ENCODE assay signal across 14 cellular contexts in genomic region chr13:49371943-49372636, GRCh38.
DNase-seq lines count a peak whose midpoint lies in the region; ATAC-seq and TF ChIP-seq lines count a peak whose summit lies in the region.
"Had no signal": no experiment of that assay in that cellular context is flagged by ENCODE, and none has a peak within 500 bp of the region (broad histone marks: within the 10 kb centered on the region; RNA-seq: fewer than 3 reads in every experiment).

No MANE protein-coding gene starts in this region.

- peaks cover 2% of the 10 kb centered on the region for H3K36me3 Mint-ChIP-seq in T-helper 17 cell (ENCODE audit: low read depth)
- H3K36me3 Mint-ChIP-seq in activated T-helper 1 cell treated with anti-CD3 and anti-CD28 coated beads, Interleukin-12 subunit alpha, Interleukin-12 subunit beta, Interleukin-2, Interleukin-4 antibody, amounts not matched to agents 30 ng/mL and 10 ng/mL and 1 ng/mL, durations not matched to agents 14 hours and 24 hours and 36 hours (ENCODE audit: low read depth) = no peaks in the 10 kb centered on the region
- peaks cover 0 to 4% of the 10 kb centered on the region in 2 donors for H3K36me3 Mint-ChIP-seq in stimulated activated naive B cell treated with anti-CD40 and anti-IgM and Interleukin-4, amounts not matched to agents 10 μg/mL and 1 μg/mL and 100 μg/mL, for 72 hours

- no peaks in the 10 kb centered on the region for H3K36me3 ChIP-seq in cardiac muscle cell
- H3K36me3 ChIP-seq in heart right ventricle = peaks cover 0 to 14% (median 0%) of the 10 kb centered on the region in 9 donors
- H3K36me3 ChIP-seq in left lung = no peaks in the 10 kb centered on the region

- H3K4me1 ChIP-seq in cardiac muscle cell (ENCODE audit: low read depth) = peaks cover 55% of the 10 kb centered on the region
- H3K4me1 ChIP-seq in heart right ventricle = peaks cover 0 to 29% (median 14%) of the 10 kb centered on the region in 9 donors
- peaks cover 0 to 10% of the 10 kb centered on the region in 2 donors for H3K4me1 ChIP-seq in left lung

- peak overlapping the region; percentile 85 for H3K27ac ChIP-seq in cardiac muscle cell
- H3K27ac ChIP-seq in heart right ventricle = no peak overlapping the region
- no peak overlapping the region for H3K27ac ChIP-seq in left lung
- H3K27ac ChIP-seq: spleen had no signal

- intact Hi-C loops in heart right ventricle (cut with DNase I) (no loop called here), left lung (cut with DNase I) (no loop called here)
- intact Hi-C loops in activated T-helper 1 cell treated with anti-CD3 and anti-CD28 coated beads, Interleukin-12 subunit alpha, Interleukin-12 subunit beta, Interleukin-2, Interleukin-4 antibody, amounts not matched to agents 30 ng/mL and 10 ng/mL and 1 ng/mL, durations not matched to agents 14 hours and 24 hours and 36 hours (cut with micrococcal nuclease) = no loop called here

- TF ChIP-seq CTCF in cardiac muscle cell (IDR thresholded peaks at IDR 0.05; ENCODE audit: low read depth, low read length) (no peak), heart right ventricle (IDR thresholded peaks at IDR 0.05) (no peak), left lung (IDR thresholded peaks at IDR 0.05) (no peak)

- H3K27ac Mint-ChIP-seq in T-helper 17 cell = peak overlapping the region; percentile 72
- no peak overlapping the region for H3K27ac Mint-ChIP-seq in activated T-helper 1 cell treated with anti-CD3 and anti-CD28 coated beads, Interleukin-12 subunit alpha, Interleukin-12 subunit beta, Interleukin-2, Interleukin-4 antibody, amounts not matched to agents 30 ng/mL and 10 ng/mL and 1 ng/mL, durations not matched to agents 14 hours and 24 hours and 36 hours
- H3K27ac Mint-ChIP-seq in stimulated activated naive B cell treated with anti-CD40 and anti-IgM and Interleukin-4, amounts not matched to agents 10 μg/mL and 1 μg/mL and 100 μg/mL, for 72 hours = no peak overlapping the region
- H3K27ac Mint-ChIP-seq: activated CD4-positive, alpha-beta T cell treated with anti-CD3 and anti-CD28 coated beads, Interleukin-2, amount 10 ng/mL, durations not matched to agents 24 days and 14 days; dendritic cell treated with granulocyte-macrophage colony-stimulating factor and Interleukin-4, amounts not matched to agents 40 ng/mL and 50 ng/mL, for 4 days had no signal

- no peaks in the 10 kb centered on the region for H3K9me3 Mint-ChIP-seq in activated T-helper 1 cell treated with anti-CD3 and anti-CD28 coated beads, Interleukin-12 subunit alpha, Interleukin-12 subunit beta, Interleukin-2, Interleukin-4 antibody, amounts not matched to agents 30 ng/mL and 10 ng/mL and 1 ng/mL, durations not matched to agents 14 hours and 24 hours and 36 hours
- no peaks in the 10 kb centered on the region for H3K9me3 Mint-ChIP-seq in stimulated activated naive B cell treated with anti-CD40 and anti-IgM and Interleukin-4, amounts not matched to agents 10 μg/mL and 1 μg/mL and 100 μg/mL, for 72 hours
- H3K9me3 Mint-ChIP-seq: activated CD4-positive, alpha-beta T cell treated with anti-CD3 and anti-CD28 coated beads, Interleukin-2, amount 10 ng/mL, durations not matched to agents 24 days and 14 days; dendritic cell treated with granulocyte-macrophage colony-stimulating factor and Interleukin-4, amounts not matched to agents 40 ng/mL and 50 ng/mL, for 4 days had no signal

- DNase-seq in cardiac muscle cell (ENCODE audit: low read depth in 1 of 2, low spot score in 1 of 2) (no peak), heart right ventricle (no peak), T-helper 17 cell (no peak), left lung (no peak), NCI-H446 (lab: John Stamatoyannopoulos, UW) (no peak)
- DNase-seq in activated T-helper 1 cell treated with anti-CD3 and anti-CD28 coated beads, Interleukin-12 subunit alpha, Interleukin-12 subunit beta, Interleukin-2, Interleukin-4 antibody, amounts not matched to agents 30 ng/mL and 10 ng/mL and 1 ng/mL, durations not matched to agents 14 hours and 24 hours and 36 hours (ENCODE audit: low spot score) = no peak
- DNase-seq in stimulated activated naive B cell treated with anti-CD40 and anti-IgM and Interleukin-4, amounts not matched to agents 10 μg/mL and 1 μg/mL and 100 μg/mL, for 72 hours = no peak
- DNase-seq: activated CD4-positive, alpha-beta T cell treated with anti-CD3 and anti-CD28 coated beads, Interleukin-2, amount 10 ng/mL, durations not matched to agents 24 days and 14 days; GDM1; glutamatergic neuron; SHP77; spleen had no signal

- H3K9me3 ChIP-seq in cardiac muscle cell (ENCODE audit: low read depth) (no peaks in the 10 kb centered on the region), heart right ventricle (no peaks in the 10 kb centered on the region), T-helper 17 cell (ENCODE audit: control insufficient read depth, low read length, poor library complexity, severe bottlenecking) (no peaks in the 10 kb centered on the region), left lung (no peaks in the 10 kb centered on the region)
- H3K9me3 ChIP-seq: spleen had no signal

- peak overlapping the region; percentile 47 for H3K4me3 Mint-ChIP-seq in T-helper 17 cell
- no peak overlapping the region for H3K4me3 Mint-ChIP-seq in activated T-helper 1 cell treated with anti-CD3 and anti-CD28 coated beads, Interleukin-12 subunit alpha, Interleukin-12 subunit beta, Interleukin-2, Interleukin-4 antibody, amounts not matched to agents 30 ng/mL and 10 ng/mL and 1 ng/mL, durations not matched to agents 14 hours and 24 hours and 36 hours
- no peak overlapping the region for H3K4me3 Mint-ChIP-seq in stimulated activated naive B cell treated with anti-CD40 and anti-IgM and Interleukin-4, amounts not matched to agents 10 μg/mL and 1 μg/mL and 100 μg/mL, for 72 hours
- H3K4me3 Mint-ChIP-seq: activated CD4-positive, alpha-beta T cell treated with anti-CD3 and anti-CD28 coated beads, Interleukin-2, amount 10 ng/mL, durations not matched to agents 24 days and 14 days; dendritic cell treated with granulocyte-macrophage colony-stimulating factor and Interleukin-4, amounts not matched to agents 40 ng/mL and 50 ng/mL, for 4 days had no signal

- H3K4me1 Mint-ChIP-seq in T-helper 17 cell = peaks cover 16% of the 10 kb centered on the region
- H3K4me1 Mint-ChIP-seq in activated T-helper 1 cell treated with anti-CD3 and anti-CD28 coated beads, Interleukin-12 subunit alpha, Interleukin-12 subunit beta, Interleukin-2, Interleukin-4 antibody, amounts not matched to agents 30 ng/mL and 10 ng/mL and 1 ng/mL, durations not matched to agents 14 hours and 24 hours and 36 hours (ENCODE audit: low read depth) = no peaks in the 10 kb centered on the region
- peaks cover 19 to 52% of the 10 kb centered on the region in 2 donors for H3K4me1 Mint-ChIP-seq in stimulated activated naive B cell treated with anti-CD40 and anti-IgM and Interleukin-4, amounts not matched to agents 10 μg/mL and 1 μg/mL and 100 μg/mL, for 72 hours

- H3K4me3 ChIP-seq in cardiac muscle cell (no peak overlapping the region), heart right ventricle (no peak overlapping the region), left lung (no peak overlapping the region)
- H3K4me3 ChIP-seq: spleen had no signal

- no peaks in the 10 kb centered on the region for H3K27me3 Mint-ChIP-seq in T-helper 17 cell
- peaks cover 2% of the 10 kb centered on the region for H3K27me3 Mint-ChIP-seq in activated T-helper 1 cell treated with anti-CD3 and anti-CD28 coated beads, Interleukin-12 subunit alpha, Interleukin-12 subunit beta, Interleukin-2, Interleukin-4 antibody, amounts not matched to agents 30 ng/mL and 10 ng/mL and 1 ng/mL, durations not matched to agents 14 hours and 24 hours and 36 hours (ENCODE audit: insufficient read depth)
- no peaks in the 10 kb centered on the region for H3K27me3 Mint-ChIP-seq in stimulated activated naive B cell treated with anti-CD40 and anti-IgM and Interleukin-4, amounts not matched to agents 10 μg/mL and 1 μg/mL and 100 μg/mL, for 72 hours
- H3K27me3 Mint-ChIP-seq: dendritic cell treated with granulocyte-macrophage colony-stimulating factor and Interleukin-4, amounts not matched to agents 40 ng/mL and 50 ng/mL, for 4 days had no signal

- ATAC-seq in heart right ventricle (no peak), T-helper 17 cell (peak; percentile 92), left lung (peak; percentile 22), HG02571 (IDR thresholded peaks at IDR 0.05; ENCODE audit: unreplicated experiment) (no peak)
- no peak for ATAC-seq in stimulated activated naive B cell treated with anti-CD40 and anti-IgM and Interleukin-4, amounts not matched to agents 10 μg/mL and 1 μg/mL and 100 μg/mL, for 72 hours (replicated peaks)

- H3K27me3 ChIP-seq in cardiac muscle cell (no peaks in the 10 kb centered on the region), heart right ventricle (no peaks in the 10 kb centered on the region), left lung (no peaks in the 10 kb centered on the region)
- H3K27me3 ChIP-seq: spleen had no signal

- 67 to 75% methylated on average over 4 of the region's 4 CpGs for WGBS in heart right ventricle, 2 donors

Comparison
In these comparisons a context has a peak if more than half of its experiments do, and no peak if none do; other contexts are left out.
1. ATAC-seq: peak in T-helper 17 cell (single experiment) and left lung (single experiment); none in heart right ventricle (0 of 8), stimulated activated naive B cell treated with anti-CD40 and anti-IgM and Interleukin-4, amounts not matched to agents 10 μg/mL and 1 μg/mL and 100 μg/mL, for 72 hours (0 of 2) and HG02571 (single experiment).